Comparison of ENCODE assay signal across 9 cellular contexts in the genomic region with DNA sequence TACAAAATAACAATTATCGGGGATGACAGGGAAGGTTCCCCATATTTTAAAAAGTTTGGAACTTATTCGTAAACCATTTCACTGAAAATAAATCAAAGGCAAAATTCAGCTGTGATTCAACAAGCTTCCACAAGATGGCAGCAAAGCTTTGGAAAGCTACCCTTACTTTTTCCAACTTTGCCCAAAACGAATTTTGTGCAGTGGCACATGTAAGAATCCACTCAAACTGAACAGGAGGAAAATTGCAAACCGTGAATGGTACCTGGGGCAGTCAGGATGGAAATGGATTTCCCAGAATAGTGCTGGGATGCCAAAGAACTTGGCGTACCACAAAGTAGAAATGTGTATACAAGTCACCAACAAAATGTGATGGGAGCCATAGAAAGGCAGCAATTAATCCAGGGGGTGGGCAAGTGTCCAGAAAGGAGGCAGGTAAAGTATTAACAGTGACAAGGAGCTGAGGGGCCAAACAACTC. TPM values are rescaled to one million over a fixed set of nuclear protein-coding genes. Genes with fewer than 3 reads are reported as not detected.
DNase-seq lines count a peak whose midpoint lies in the region; ATAC-seq and TF ChIP-seq lines count a peak whose summit lies in the region.
"Had no signal": no experiment of that assay in that cellular context is flagged by ENCODE, and none has a peak within 500 bp of the region (broad histone marks: within the 10 kb centered on the region; RNA-seq: fewer than 3 reads in every experiment).

No MANE protein-coding gene starts in this region.

- in situ Hi-C loops in SK-MEL-5 (cut with HindIII; ENCODE audit: low pct_unique_long_range_greater_than_20kb, low sequenced_read_pairs): no loop called here

- no peak overlapping the region for H2AFZ ChIP-seq in HCT116 (ENCODE audit: low read depth, low read length, poor library complexity, severe bottlenecking)

- peak; percentile 67 to 90 (median 68); a peak in 5 of 6 replicates for TF ChIP-seq CTCF in HCT116 (IDR thresholded peaks at IDR 0.05 in 2 of 3, conservative IDR thresholded peaks at IDR 0.05 in 1 of 3; ENCODE audit: borderline replicate concordance in 1 of 3, insufficient read depth in 1 of 3, low read depth in 2 of 3, low read length in 2 of 3)
- TF ChIP-seq CTCF in dorsolateral prefrontal cortex (IDR thresholded peaks at IDR 0.05 in 54 of 56, conservative IDR thresholded peaks at IDR 0.05 in 2 of 56; ENCODE audit: low read depth in 1 of 56, partially characterized antibody in 56 of 56): peak; percentile 76 to 98 (median 89)

- RAD21 ChIA-PET in HCT116 (lab: Charles Lee; ENCODE audit: low non-redundant PET in 1 of 2, low total read pairs in 2 of 2, uncharacterized antibody in 2 of 2, unreplicated experiment in 2 of 2): interaction anchor here (0.6 to 1.3 kb wide), 5 partner anchors 138 to 203 kb away, joined by 3 to 4 read pairs (median 4); a partner anchor contains a TSS

- no peaks in the 10 kb centered on the region for H3K9me2 ChIP-seq in HCT116 (ENCODE audit: insufficient read depth)

- intact Hi-C loops in HCT116 (cut with micrococcal nuclease): loop anchor here (1.0 kb wide), 3 partner anchors 140 to 240 kb away; a partner anchor contains a TSS
- intact Hi-C loops in dorsolateral prefrontal cortex (cut with DNase I): loop anchor here (1.0 to 5.0 kb wide), 5 partner anchors 140 to 240 kb away; a partner anchor contains a TSS

- H3K79me2 ChIP-seq in HCT116 (ENCODE audit: insufficient read depth, low read length): peaks cover 2% of the 10 kb centered on the region; the same call in 1 of the 2 replicates

- H3K36me3 ChIP-seq in HCT116 (ENCODE audit: control insufficient read depth in 1 of 2, insufficient read depth in 2 of 2, low read length in 2 of 2): peaks cover 20 to 22% of the 10 kb centered on the region in 2 experiments; a peak in 2 of 4 replicates

- H3K4me3 ChIP-seq in HCT116 (replicated peaks in 1 of 2; ENCODE audit: low read depth in 1 of 2, low read length in 2 of 2) (no peak overlapping the region), dorsolateral prefrontal cortex (no peak overlapping the region)
- H3K4me3 ChIP-seq: BLaER1 treated with 17β-estradiol and CSF1 and Interleukin-3, amounts not matched to agents 10 nM and 100 nM had no signal

- H3K4me1 ChIP-seq in HCT116 (ENCODE audit: control insufficient read depth in 1 of 2, insufficient read depth in 2 of 2, low read length in 2 of 2): no peaks in the 10 kb centered on the region

- CTCF ChIA-PET in HCT116 (lab: Charles Lee): interaction anchor here (0.7 to 1.7 kb wide), 19 partner anchors 25 to 418 kb away, joined by 3 to 31 read pairs (median 4); a partner anchor contains a TSS

- peak; percentile 12 to 58 (median 42) for DNase-seq in NCI-H1417 (lab: John Stamatoyannopoulos, UW)
- no peak for DNase-seq in NCI-H1417 treated with DMSO at 0.1 percent for 48 hours (lab: John Stamatoyannopoulos, UW)
- no peak for DNase-seq in HCT116 (ENCODE audit: low read depth, low spot score)
- DNase-seq in SK-MEL-5 (ENCODE audit: low read depth, low spot score): peak; percentile 50
- DNase-seq in dorsolateral prefrontal cortex: peak in 2 of 10 donors; percentile 23 to 32
- peak; percentile 66 for DNase-seq in middle frontal gyrus (ENCODE audit: extremely low spot score, low spot score)

- no peaks in the 10 kb centered on the region for H3K9me3 ChIP-seq in HCT116 (ENCODE audit: control insufficient read depth in 1 of 2, insufficient read depth in 1 of 2, low read depth in 1 of 2, low read length in 2 of 2)

- no peaks in the 10 kb centered on the region for H3K27me3 ChIP-seq in HCT116 (ENCODE audit: insufficient read depth, low read length)
- no peaks in the 10 kb centered on the region for H3K27me3 ChIP-seq in dorsolateral prefrontal cortex
- H3K27me3 ChIP-seq: BLaER1 treated with 17β-estradiol and CSF1 and Interleukin-3, amounts not matched to agents 10 nM and 100 nM had no signal

- H4K20me1 ChIP-seq in HCT116 (ENCODE audit: insufficient read depth): peaks cover 24% of the 10 kb centered on the region; the same call in 1 of the 2 replicates

- no peak overlapping the region for H3K4me2 ChIP-seq in HCT116 (ENCODE audit: low read length)
- H3K4me2 ChIP-seq: BLaER1 treated with 17β-estradiol and CSF1 and Interleukin-3, amounts not matched to agents 10 nM and 100 nM had no signal

- POLR2A ChIA-PET in HCT116 (lab: Charles Lee): interaction anchor here (1.0 kb wide), 1 partner anchor 11 kb away, joined by 4 read pairs; a partner anchor contains a TSS

- no peak overlapping the region for H3K27ac ChIP-seq in HCT116 (ENCODE audit: low read depth, low read length)
- H3K27ac ChIP-seq in dorsolateral prefrontal cortex: no peak overlapping the region
- H3K27ac ChIP-seq: BLaER1 treated with 17β-estradiol and CSF1 and Interleukin-3, amounts not matched to agents 10 nM and 100 nM had no signal

- ATAC-seq in HCT116: no peak
- ATAC-seq in GM21423 (IDR thresholded peaks at IDR 0.05; ENCODE audit: unreplicated experiment): no peak
- no peak for ATAC-seq in HG03196 (IDR thresholded peaks at IDR 0.05; ENCODE audit: unreplicated experiment)

- no peak for TF ChIP-seq POLR2A in HCT116 (IDR thresholded peaks at IDR 0.05; ENCODE audit: borderline replicate concordance, extremely low read depth, insufficient read depth, insufficient read length)

- no peak overlapping the region for H3K9ac ChIP-seq in HCT116 (ENCODE audit: low read length)

- no TSS peak for BruUV-seq in HCT116 (replicated peaks; lab: Mats Ljungman, UMichigan)

- TF ChIP-seq RAD21 in HCT116 (IDR thresholded peaks at IDR 0.05; ENCODE audit: low read depth): peak; percentile 79

TF ChIP-seq in HCT116, 20 proteins besides CTCF, POLR2A, EP300 and RAD21:
- no peak for TF ChIP-seq CEBPB (IDR thresholded peaks at IDR 0.05; ENCODE audit: low read depth)
- 0 out of 2 replicates have a peak, but pooled peaks have one; percentile 13 for TF ChIP-seq POLR2AphosphoS5 (IDR thresholded peaks at IDR 0.05; ENCODE audit: low read depth, low read length)

RNA-seq across cellular contexts. Expression of a gene that starts 10.7 kb away (rescaled TPM):
- total RNA-seq in HCT116 (2021; ENCODE audit: unreplicated experiment) (1,340 TPM), dorsolateral prefrontal cortex (100 to 1,000 TPM; 408 to 917 (median 635) TPM)
- 3,999 and 4,166 TPM in 2 replicates for polyA plus RNA-seq in HCT116 (2012)
- total RNA-seq in SK-MEL-5 (2014; rRNA removed; shearing (Covaris generic)): 2,407 and 2,593 TPM in 2 replicates
- polyA plus RNA-seq in SK-MEL-5 (2015; cell fraction: cytosol; rRNA removed): 933 and 1,059 TPM in 2 replicates
- polyA plus RNA-seq in SK-MEL-5 (2015; cell fraction: nucleus; rRNA removed): 319 and 342 TPM in 2 replicates

Comparison
In these comparisons a context has a peak if more than half of its experiments do, and no peak if none do; other contexts are left out.
1. DNase-seq: peak in NCI-H1417 (3 of 3), SK-MEL-5 (single experiment) and middle frontal gyrus (single experiment); none in NCI-H1417 treated with DMSO at 0.1 percent for 48 hours (single experiment) and HCT116 (single experiment).